ENCODE assay signal across 8 cellular contexts in genomic region chr14:65637780-65638179, GRCh38.
DNase-seq lines count a peak whose midpoint lies in the region; ATAC-seq and TF ChIP-seq lines count a peak whose summit lies in the region.

No MANE protein-coding gene starts in this region.

- H3K56ac ChIP-seq in IMR-90 (ENCODE audit: extremely low read depth, insufficient read depth, low read length) = no peak overlapping the region

- DNase-seq in activated gamma-delta T cell treated with Interleukin-2 at 50 U/mL for 16 hours = peak; percentile 38
- no peak for DNase-seq in activated gamma-delta T cell (lab: John Stamatoyannopoulos, UW)
- DNase-seq in IMR-90 = peak; percentile 1
- peak; percentile 35 for DNase-seq in activated naive CD4-positive, alpha-beta T cell treated with anti-CD3 and anti-CD28 coated beads, Interleukin-2, amount 10 ng/mL, durations not matched to agents 7 days and 5 days
- peak; percentile 30 for DNase-seq in stimulated activated CD8-positive, alpha-beta memory T cell treated with anti-CD3 and anti-CD28 coated beads, Interleukin-4, amount 100 ng/mL, for 24 hours (ENCODE audit: low read depth)
- no peak for DNase-seq in midbrain (lab: John Stamatoyannopoulos, UW)
- DNase-seq in foreskin fibroblast = no peak

- no peak overlapping the region for H2AK9ac ChIP-seq in IMR-90 (replicated peaks; ENCODE audit: low read depth, low read length, poor library complexity)

- no peak overlapping the region for H3K4me2 ChIP-seq in IMR-90 (ENCODE audit: low read depth, low read length)

- no peak overlapping the region for H4K5ac ChIP-seq in IMR-90 (ENCODE audit: low read depth, low read length)

- TF ChIP-seq POLR2A in IMR-90 (IDR thresholded peaks at IDR 0.05; ENCODE audit: low read depth, low read length) (no peak), GM18505 (IDR thresholded peaks at IDR 0.05; ENCODE audit: borderline replicate concordance, extremely low read depth, insufficient read depth, insufficient read length) (no peak)

- H3K4me1 Mint-ChIP-seq in activated naive CD4-positive, alpha-beta T cell treated with anti-CD3 and anti-CD28 coated beads, Interleukin-2, amount 10 ng/mL, durations not matched to agents 7 days and 5 days = peaks cover 42% of the 10 kb centered on the region

- no peaks in the 10 kb centered on the region for H3K27me3 Mint-ChIP-seq in activated naive CD4-positive, alpha-beta T cell treated with anti-CD3 and anti-CD28 coated beads, Interleukin-2, amount 10 ng/mL, durations not matched to agents 7 days and 5 days

- no peak overlapping the region for H3K4ac ChIP-seq in IMR-90 (ENCODE audit: low read depth, low read length)

- 100% methylated on average over 1 of the region's 7 CpGs; no CpG with 5 or more reads in 1 of the 2 experiments for WGBS in IMR-90 (ENCODE audit: extremely low coverage in 2 of 2, insufficient read length in 1 of 2), 2 experiments

- no peak overlapping the region for H3K9ac ChIP-seq in IMR-90 (ENCODE audit: low read depth, low read length)

- no peak overlapping the region for H3K23ac ChIP-seq in IMR-90 (ENCODE audit: low read depth, low read length)

- no peaks in the 10 kb centered on the region for H3K9me3 ChIP-seq in IMR-90 (ENCODE audit: control insufficient read depth, insufficient read depth, low read length)

- H3K4me3 ChIP-seq in IMR-90 (ENCODE audit: insufficient read depth, low read depth, low read length) = no peak overlapping the region
- no peak overlapping the region for H3K4me3 ChIP-seq in foreskin fibroblast (ENCODE audit: low read depth in 1 of 2, low read length in 2 of 2)

- H3K27me3 ChIP-seq in IMR-90 (ENCODE audit: control insufficient read depth, insufficient read depth, low read length) = no peaks in the 10 kb centered on the region

- no peak overlapping the region for H4K8ac ChIP-seq in IMR-90 (ENCODE audit: low read depth in 2 of 2, low read length in 2 of 2)

- TF ChIP-seq CTCF in IMR-90 (conservative IDR thresholded peaks at IDR 0.05; ENCODE audit: low read depth, low read length) (no peak), foreskin fibroblast (IDR thresholded peaks at IDR 0.05; ENCODE audit: low read depth, low read length) (no peak)

- no peak for TF ChIP-seq RAD21 in IMR-90 (IDR thresholded peaks at IDR 0.05; ENCODE audit: low read length)

- H2AFZ ChIP-seq in IMR-90 (replicated peaks; ENCODE audit: low read length, poor library complexity) = no peak overlapping the region

- no peak overlapping the region for H2BK120ac ChIP-seq in IMR-90 (ENCODE audit: low read depth, low read length)

- no TSS peak for BruUV-seq in IMR-90 (replicated peaks; lab: Mats Ljungman, UMichigan)

- H3K9me1 ChIP-seq in IMR-90 (ENCODE audit: insufficient read depth, low read length) = peaks cover 7% of the 10 kb centered on the region; the same call in 1 of the 2 replicates

- no peak overlapping the region for H4K91ac ChIP-seq in IMR-90 (ENCODE audit: insufficient read depth, low read depth, low read length)

- H4K20me1 ChIP-seq in IMR-90 (ENCODE audit: insufficient read depth, low read length) = no peaks in the 10 kb centered on the region

- peaks cover 0 to 8% of the 10 kb centered on the region in 2 experiments; a peak in 2 of 4 replicates for H3K79me1 ChIP-seq in IMR-90 (ENCODE audit: low read depth in 1 of 2, low read length in 2 of 2)

- H3K27ac ChIP-seq in IMR-90 (ENCODE audit: insufficient read depth, low read length) = no peak overlapping the region

- no peak overlapping the region for H2AK5ac ChIP-seq in IMR-90 (ENCODE audit: low read depth, low read length)

- CTCF ChIA-PET in IMR-90 (lab: Yijun Ruan, JAX) = interaction anchor here (0.7 kb wide), 1 partner anchor 1697 kb away, joined by 7 read pairs; no protein-coding TSS in a partner anchor
- CTCF ChIA-PET in activated naive CD4-positive, alpha-beta T cell treated with anti-CD3 and anti-CD28 coated beads, Interleukin-2, amount 10 ng/mL, durations not matched to agents 7 days and 5 days (lab: Charles Lee) = no interaction called here

- peaks cover 46% of the 10 kb centered on the region for H3K36me3 Mint-ChIP-seq in activated naive CD4-positive, alpha-beta T cell treated with anti-CD3 and anti-CD28 coated beads, Interleukin-2, amount 10 ng/mL, durations not matched to agents 7 days and 5 days

- dilution Hi-C loops in IMR-90 (cut with HindIII; ENCODE audit: low sequenced_read_pairs, unreplicated experiment) = no loop called here

- H2BK15ac ChIP-seq in IMR-90 (ENCODE audit: low read depth, low read length) = no peak overlapping the region

- ATAC-seq in IMR-90 (ENCODE audit: low read depth) (no peak), GM18505 (IDR thresholded peaks at IDR 0.05; ENCODE audit: unreplicated experiment) (no peak)

- H2BK5ac ChIP-seq in IMR-90 (ENCODE audit: low read depth, low read length, poor library complexity, severe bottlenecking) = no peak overlapping the region

- H3K4me1 ChIP-seq in IMR-90 (ENCODE audit: control insufficient read depth, insufficient read depth, low read length) = no peaks in the 10 kb centered on the region

- H3K27ac Mint-ChIP-seq in activated naive CD4-positive, alpha-beta T cell treated with anti-CD3 and anti-CD28 coated beads, Interleukin-2, amount 10 ng/mL, durations not matched to agents 7 days and 5 days = no peak overlapping the region

- H3K4me3 Mint-ChIP-seq in activated naive CD4-positive, alpha-beta T cell treated with anti-CD3 and anti-CD28 coated beads, Interleukin-2, amount 10 ng/mL, durations not matched to agents 7 days and 5 days = no peak overlapping the region

- no peak overlapping the region for H2BK20ac ChIP-seq in IMR-90 (ENCODE audit: low read depth, low read length)

- POLR2A ChIA-PET in IMR-90 (lab: Charles Lee; ENCODE audit: unreplicated experiment) = no interaction called here

- no peak overlapping the region for H3K14ac ChIP-seq in IMR-90 (replicated peaks; ENCODE audit: low read depth, low read length)

- intact Hi-C loops in IMR-90 (cut with micrococcal nuclease) = no loop called here

- no peaks in the 10 kb centered on the region for H3K36me3 ChIP-seq in IMR-90 (ENCODE audit: control insufficient read depth, insufficient read depth, low read length)

- H3K9me3 Mint-ChIP-seq in activated naive CD4-positive, alpha-beta T cell treated with anti-CD3 and anti-CD28 coated beads, Interleukin-2, amount 10 ng/mL, durations not matched to agents 7 days and 5 days = peaks cover 9% of the 10 kb centered on the region

- no peak overlapping the region for H3K18ac ChIP-seq in IMR-90 (ENCODE audit: low read depth, low read length)

- in situ Hi-C loops in IMR-90 (cut with MboI; ENCODE audit: low sequenced_read_pairs) = no loop called here

TF ChIP-seq in IMR-90, 13 proteins besides CTCF, POLR2A, EP300 and RAD21:
- TF ChIP-seq RCOR1 (IDR thresholded peaks at IDR 0.05; ENCODE audit: insufficient replicate concordance, low read length) (no peak), NFE2L2 (IDR thresholded peaks at IDR 0.05; ENCODE audit: low read depth, low read length) (no peak), CHD1 (IDR thresholded peaks at IDR 0.05; ENCODE audit: low read depth, low read length) (no peak)
- TF ChIP-seq, protein P1, sequence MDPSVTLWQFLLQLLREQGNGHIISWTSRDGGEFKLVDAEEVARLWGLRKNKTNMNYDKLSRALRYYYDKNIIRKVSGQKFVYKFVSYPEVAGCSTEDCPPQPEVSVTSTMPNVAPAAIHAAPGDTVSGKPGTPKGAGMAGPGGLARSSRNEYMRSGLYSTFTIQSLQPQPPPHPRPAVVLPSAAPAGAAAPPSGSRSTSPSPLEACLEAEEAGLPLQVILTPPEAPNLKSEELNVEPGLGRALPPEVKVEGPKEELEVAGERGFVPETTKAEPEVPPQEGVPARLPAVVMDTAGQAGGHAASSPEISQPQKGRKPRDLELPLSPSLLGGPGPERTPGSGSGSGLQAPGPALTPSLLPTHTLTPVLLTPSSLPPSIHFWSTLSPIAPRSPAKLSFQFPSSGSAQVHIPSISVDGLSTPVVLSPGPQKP (IDR thresholded peaks at IDR 0.05; ENCODE audit: borderline replicate concordance, low read depth, low read length) = no peak

Comparison
In these comparisons a context has a peak if more than half of its experiments do, and no peak if none do; other contexts are left out.
1. DNase-seq: peak in activated gamma-delta T cell treated with Interleukin-2 at 50 U/mL for 16 hours (single experiment), IMR-90 (single experiment), activated naive CD4-positive, alpha-beta T cell treated with anti-CD3 and anti-CD28 coated beads, Interleukin-2, amount 10 ng/mL, durations not matched to agents 7 days and 5 days (single experiment) and stimulated activated CD8-positive, alpha-beta memory T cell treated with anti-CD3 and anti-CD28 coated beads, Interleukin-4, amount 100 ng/mL, for 24 hours (single experiment); none in activated gamma-delta T cell (single experiment), midbrain (single experiment) and foreskin fibroblast (0 of 2).